In the genomic region with DNA sequence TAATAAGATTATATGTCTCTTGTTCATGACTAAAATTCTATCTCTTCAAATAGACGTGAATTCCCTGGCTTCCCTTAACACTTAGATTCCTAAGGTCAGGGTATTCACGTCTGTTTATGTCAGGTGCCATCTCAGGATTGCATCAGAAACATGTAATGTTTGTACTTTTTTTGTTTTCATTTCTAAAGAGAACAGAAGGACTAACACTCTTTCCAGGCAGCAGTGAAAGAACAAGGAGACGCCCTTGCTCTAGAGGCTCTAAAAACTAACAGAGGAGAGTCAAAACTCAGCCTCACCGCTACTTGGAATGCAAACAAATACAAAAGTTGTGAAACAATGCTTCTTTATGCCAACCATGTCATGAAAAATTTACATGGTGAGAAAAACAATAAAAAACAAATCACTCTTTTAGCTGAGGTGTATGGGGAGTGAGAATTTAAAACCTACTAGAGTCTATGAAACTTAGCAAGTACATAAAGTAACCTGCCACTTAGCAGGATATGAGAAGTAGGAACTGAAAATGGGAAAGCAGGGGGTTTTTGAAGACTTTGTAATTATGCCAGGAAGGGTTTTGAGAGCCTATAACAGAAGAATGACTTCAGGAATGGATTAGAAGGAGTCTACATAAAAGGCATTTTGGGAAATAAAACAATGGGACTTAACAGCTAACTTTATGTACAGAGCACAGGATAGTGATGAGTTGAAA, we compare ENCODE assay signal across 1 cellular context.
TF ChIP-seq lines count a peak whose summit lies in the region.

No MANE protein-coding gene starts in this region.

TF ChIP-seq in H1, 55 proteins besides CTCF, POLR2A, EP300 and RAD21:
- no peak for TF ChIP-seq POU5F1 (IDR thresholded peaks at IDR 0.05; ENCODE audit: low read depth, low read length)
- TF ChIP-seq KDM5A (IDR thresholded peaks at IDR 0.05; ENCODE audit: low read length) = no peak
- TF ChIP-seq EZH2 (IDR thresholded peaks at IDR 0.05; ENCODE audit: low read depth, low read length, severe bottlenecking) = no peak
TF ChIP-seq in H1: peak in this region for 0.
